Comparison of ENCODE assay signal across 1 cellular context in the genomic region with DNA sequence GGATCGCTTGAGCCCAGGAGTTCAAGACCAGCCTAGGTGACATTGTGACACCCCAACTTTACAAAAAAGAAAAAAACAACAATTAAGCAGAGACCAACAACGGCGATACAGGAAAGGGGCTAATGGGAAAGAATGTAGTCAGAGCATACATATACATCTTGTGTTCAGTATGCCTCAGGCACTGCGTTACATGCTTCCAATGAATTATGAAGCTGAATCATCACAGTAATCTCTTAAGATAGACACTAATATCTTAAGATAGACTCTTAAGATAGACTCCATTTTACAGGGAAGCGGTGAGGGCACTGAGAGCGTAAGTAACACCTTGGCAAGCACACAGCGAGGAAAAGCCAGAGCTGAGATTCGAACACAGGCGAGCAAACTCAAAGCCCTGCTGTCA.
TF ChIP-seq lines count a peak whose summit lies in the region.

No MANE protein-coding gene starts in this region.

TF ChIP-seq in IMR-90, 13 proteins besides CTCF, POLR2A, EP300 and RAD21 (continued from another document):
- TF ChIP-seq, protein P1, sequence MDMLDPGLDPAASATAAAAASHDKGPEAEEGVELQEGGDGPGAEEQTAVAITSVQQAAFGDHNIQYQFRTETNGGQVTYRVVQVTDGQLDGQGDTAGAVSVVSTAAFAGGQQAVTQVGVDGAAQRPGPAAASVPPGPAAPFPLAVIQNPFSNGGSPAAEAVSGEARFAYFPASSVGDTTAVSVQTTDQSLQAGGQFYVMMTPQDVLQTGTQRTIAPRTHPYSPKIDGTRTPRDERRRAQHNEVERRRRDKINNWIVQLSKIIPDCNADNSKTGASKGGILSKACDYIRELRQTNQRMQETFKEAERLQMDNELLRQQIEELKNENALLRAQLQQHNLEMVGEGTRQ (IDR thresholded peaks at IDR 0.05; ENCODE audit: low read depth, low read length): no peak
- TF ChIP-seq MAZ (IDR thresholded peaks at IDR 0.05; ENCODE audit: borderline replicate concordance, low read depth, low read length): no peak
- TF ChIP-seq FOS (IDR thresholded peaks at IDR 0.05; ENCODE audit: low read depth, low read length): no peak
- TF ChIP-seq RFX5 (IDR thresholded peaks at IDR 0.05; ENCODE audit: low read depth, low read length): no peak
- TF ChIP-seq RCOR1 (IDR thresholded peaks at IDR 0.05; ENCODE audit: insufficient replicate concordance, low read length): no peak
